Comparison of ENCODE assay signal across 32 cellular contexts in the genomic region with DNA sequence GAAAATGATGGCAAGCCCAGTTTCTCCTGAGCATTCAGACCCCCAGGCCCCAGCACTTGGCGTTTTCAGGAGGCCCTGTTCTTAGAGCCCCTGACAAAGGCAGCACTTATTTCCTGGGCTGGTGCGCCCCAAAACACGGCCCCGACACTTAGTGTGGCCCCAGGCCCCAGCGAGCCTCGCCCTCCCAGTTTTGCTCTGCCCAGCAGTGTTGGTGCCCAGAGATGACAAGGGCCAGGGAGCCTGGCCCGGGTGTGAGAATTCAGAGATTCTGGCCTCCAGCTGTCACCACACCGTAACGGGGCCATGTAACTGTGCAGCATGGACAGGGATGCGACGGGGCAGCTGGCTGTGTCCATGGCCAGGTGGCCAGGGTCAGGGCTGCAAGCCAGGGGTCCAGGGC. TPM values are rescaled to one million over a fixed set of nuclear protein-coding genes. Genes with fewer than 3 reads are reported as not detected.
"Had no signal": no experiment of that assay in that cellular context is flagged by ENCODE, and none has a peak within 500 bp of the region (broad histone marks: within the 10 kb centered on the region; RNA-seq: fewer than 3 reads in every experiment).

No MANE protein-coding gene starts in this region.

- H3K27me3 Mint-ChIP-seq: activated CD4-positive, alpha-beta T cell treated with anti-CD3 and anti-CD28 coated beads, Interleukin-2, amount 10 ng/mL, durations not matched to agents 24 days and 14 days; activated T-helper 17 cell treated with anti-CD3 and anti-CD28 coated beads, Interleukin-2, amount 50 U/mL, for 72 hours; brain had no signal

- H3K4me1 Mint-ChIP-seq: activated B cell treated with CpG ODN at 0.5 μM for 24 hours; activated CD4-positive, alpha-beta T cell treated with anti-CD3 and anti-CD28 coated beads, Interleukin-2, amount 10 ng/mL, durations not matched to agents 24 days and 14 days; activated naive CD8-positive, alpha-beta T cell treated with anti-CD3 and anti-CD28 coated beads for 36 hours; activated T-helper 17 cell treated with anti-CD3 and anti-CD28 coated beads, Interleukin-2, amount 50 U/mL, for 72 hours had no signal

- H3K27ac ChIP-seq: adrenal gland, cardiac muscle cell, VCaP had no signal

- H3K36me3 ChIP-seq: adrenal gland, cardiac muscle cell had no signal

- H3K27me3 ChIP-seq: cardiac muscle cell had no signal

- H3K4me3 Mint-ChIP-seq: activated B cell treated with CpG ODN at 0.5 μM for 24 hours; activated CD4-positive, alpha-beta memory T cell treated with anti-CD3 and anti-CD28 coated beads for 36 hours; activated CD4-positive, alpha-beta T cell treated with anti-CD3 and anti-CD28 coated beads, Interleukin-2, amount 10 ng/mL, durations not matched to agents 24 days and 14 days; activated CD8-positive, alpha-beta T cell treated with anti-CD3 and anti-CD28 coated beads for 36 hours; activated naive CD4-positive, alpha-beta T cell treated with anti-CD3 and anti-CD28 coated beads for 36 hours; activated naive CD8-positive, alpha-beta T cell treated with anti-CD3 and anti-CD28 coated beads for 36 hours; activated T-cell treated with anti-CD3 and anti-CD28 coated beads, Interleukin-2, amount 50 U/mL, for 4 hours; activated T-cell treated with anti-CD3 and anti-CD28 coated beads, Interleukin-2, amount 50 U/mL, for 72 hours; activated T-helper 1 cell treated with anti-CD3 and anti-CD28 coated beads, Interleukin-12 subunit alpha, Interleukin-12 subunit beta, Interleukin-2, Interleukin-4 antibody, amounts not matched to agents 30 ng/mL and 10 ng/mL and 1 ng/mL, durations not matched to agents 14 hours and 24 hours and 36 hours; activated T-helper 17 cell treated with anti-CD3 and anti-CD28 coated beads, Interleukin-2, amount 50 U/mL, for 72 hours; brain; T-helper 1 cell treated with Interleukin-12 subunit alpha and Interleukin-12 subunit beta and Interleukin-4 antibody, amounts not matched to agents 30 μg/mL and 1 μg/mL, for 36 hours; T-helper 2 cell treated with Interferon-gamma antibody and Interleukin-4, amounts not matched to agents 5 μg/mL and 100 μg/mL, for 36 hours had no signal

- ATAC-seq: activated CD8-positive, alpha-beta T cell treated with anti-CD3 and anti-CD28 coated beads for 36 hours; activated naive CD4-positive, alpha-beta T cell treated with anti-CD3 and anti-CD28 coated beads, Interleukin-2, amount 50 U/mL, for 72 hours; activated T-cell treated with anti-CD3 and anti-CD28 coated beads, Interleukin-2, amount 50 U/mL, for 4 hours; activated T-cell treated with anti-CD3 and anti-CD28 coated beads, Interleukin-2, amount 50 U/mL, for 72 hours; activated T-helper 17 cell treated with anti-CD3 and anti-CD28 coated beads, Interleukin-2, amount 50 U/mL, for 72 hours had no signal

- H3K9me3 Mint-ChIP-seq: activated B cell treated with CpG ODN at 0.5 μM for 24 hours; activated CD4-positive, alpha-beta memory T cell treated with anti-CD3 and anti-CD28 coated beads for 36 hours; activated CD4-positive, alpha-beta T cell treated with anti-CD3 and anti-CD28 coated beads, Interleukin-2, amount 10 ng/mL, durations not matched to agents 24 days and 14 days; activated CD8-positive, alpha-beta T cell treated with anti-CD3 and anti-CD28 coated beads for 36 hours; activated naive CD4-positive, alpha-beta T cell treated with anti-CD3 and anti-CD28 coated beads for 36 hours; activated naive CD4-positive, alpha-beta T cell treated with anti-CD3 and anti-CD28 coated beads, Interleukin-2, amount 50 U/mL, for 72 hours; activated naive CD8-positive, alpha-beta T cell treated with anti-CD3 and anti-CD28 coated beads for 36 hours; activated T-cell treated with anti-CD3 and anti-CD28 coated beads, Interleukin-2, amount 50 U/mL, for 4 hours; activated T-cell treated with anti-CD3 and anti-CD28 coated beads, Interleukin-2, amount 50 U/mL, for 72 hours; activated T-helper 1 cell treated with anti-CD3 and anti-CD28 coated beads, Interleukin-12 subunit alpha, Interleukin-12 subunit beta, Interleukin-2, Interleukin-4 antibody, amounts not matched to agents 30 ng/mL and 10 ng/mL and 1 ng/mL, durations not matched to agents 14 hours and 24 hours and 36 hours; activated T-helper 17 cell treated with anti-CD3 and anti-CD28 coated beads, Interleukin-2, amount 50 U/mL, for 72 hours; brain; T-helper 1 cell treated with Interleukin-12 subunit alpha and Interleukin-12 subunit beta and Interleukin-4 antibody, amounts not matched to agents 30 μg/mL and 1 μg/mL, for 36 hours; T-helper 2 cell treated with Interferon-gamma antibody and Interleukin-4, amounts not matched to agents 5 μg/mL and 100 μg/mL, for 36 hours had no signal

- H3K4me3 ChIP-seq: adrenal gland, cardiac muscle cell had no signal

- H3K36me3 Mint-ChIP-seq: activated CD4-positive, alpha-beta memory T cell treated with anti-CD3 and anti-CD28 coated beads for 36 hours; activated naive CD4-positive, alpha-beta T cell treated with anti-CD3 and anti-CD28 coated beads, Interleukin-2, amount 50 U/mL, for 72 hours; activated naive CD8-positive, alpha-beta T cell treated with anti-CD3 and anti-CD28 coated beads for 36 hours; brain had no signal

- H3K9me3 ChIP-seq: adrenal gland had no signal

- DNase-seq: activated B cell treated with CpG ODN at 0.5 μM for 24 hours; activated CD4-positive, alpha-beta memory T cell treated with anti-CD3 and anti-CD28 coated beads for 36 hours; activated CD4-positive, alpha-beta T cell treated with anti-CD3 and anti-CD28 coated beads for 4 hours; activated CD4-positive, alpha-beta T cell treated with anti-CD3 and anti-CD28 coated beads, Interleukin-2, amount 10 ng/mL, durations not matched to agents 24 days and 14 days; activated CD4-positive, alpha-beta T cell treated with anti-CD3 and anti-CD28 coated beads, Interleukin-2, amount 50 U/mL, for 1 hour; activated CD4-positive, alpha-beta T cell treated with anti-CD3 and anti-CD28 coated beads, Interleukin-2, amount 50 U/mL, for 4 hours; activated CD4-positive, CD25-positive, alpha-beta regulatory T cell treated with anti-CD3 and anti-CD28 coated beads, Interleukin-2, amount 50 U/mL, for 72 hours; activated CD8-positive, alpha-beta memory T cell treated with anti-CD3 and anti-CD28 coated beads, Interleukin-2, amount 50 U/mL, for 4 hours; activated CD8-positive, alpha-beta T cell treated with anti-CD3 and anti-CD28 coated beads for 36 hours; activated effector memory CD4-positive, alpha-beta T cell treated with anti-CD3 and anti-CD28 coated beads, Interleukin-2, amount 50 U/mL, for 16 hours; activated gamma-delta T cell treated with Interleukin-2 at 50 U/mL for 16 hours; activated naive CD4-positive, alpha-beta T cell; activated naive CD4-positive, alpha-beta T cell treated with anti-CD3 and anti-CD28 coated beads for 36 hours; activated naive CD4-positive, alpha-beta T cell treated with anti-CD3 and anti-CD28 coated beads, Interleukin-2, amount 50 U/mL, for 16 hours; activated naive CD8-positive, alpha-beta T cell treated with anti-CD3 and anti-CD28 coated beads for 36 hours; activated T-cell treated with anti-CD3 and anti-CD28 coated beads for 4 hours; activated T-cell treated with anti-CD3 and anti-CD28 coated beads, Interleukin-2, amount 50 U/mL, for 1 hour; activated T-cell treated with anti-CD3 and anti-CD28 coated beads, Interleukin-2, amount 50 U/mL, for 4 hours; activated T-cell treated with anti-CD3 and anti-CD28 coated beads, Interleukin-2, amount 50 U/mL, for 72 hours; adrenal gland; amniotic stem cell; central memory CD4-positive, alpha-beta T cell; T-helper 2 cell; T-helper 9 cell had no signal

- H3K4me1 ChIP-seq: adrenal gland had no signal

- H3K27ac Mint-ChIP-seq: activated B cell treated with CpG ODN at 0.5 μM for 24 hours; activated CD4-positive, alpha-beta memory T cell treated with anti-CD3 and anti-CD28 coated beads for 36 hours; activated CD4-positive, alpha-beta T cell treated with anti-CD3 and anti-CD28 coated beads, Interleukin-2, amount 10 ng/mL, durations not matched to agents 24 days and 14 days; activated CD8-positive, alpha-beta T cell treated with anti-CD3 and anti-CD28 coated beads for 36 hours; activated naive CD4-positive, alpha-beta T cell treated with anti-CD3 and anti-CD28 coated beads for 36 hours; activated naive CD4-positive, alpha-beta T cell treated with anti-CD3 and anti-CD28 coated beads, Interleukin-2, amount 50 U/mL, for 72 hours; activated naive CD8-positive, alpha-beta T cell treated with anti-CD3 and anti-CD28 coated beads for 36 hours; activated T-cell treated with anti-CD3 and anti-CD28 coated beads, Interleukin-2, amount 50 U/mL, for 72 hours; activated T-helper 1 cell treated with anti-CD3 and anti-CD28 coated beads, Interleukin-12 subunit alpha, Interleukin-12 subunit beta, Interleukin-2, Interleukin-4 antibody, amounts not matched to agents 30 ng/mL and 10 ng/mL and 1 ng/mL, durations not matched to agents 14 hours and 24 hours and 36 hours; activated T-helper 17 cell treated with anti-CD3 and anti-CD28 coated beads, Interleukin-2, amount 50 U/mL, for 72 hours; T-helper 1 cell treated with Interleukin-12 subunit alpha and Interleukin-12 subunit beta and Interleukin-4 antibody, amounts not matched to agents 30 μg/mL and 1 μg/mL, for 36 hours; T-helper 2 cell treated with Interferon-gamma antibody and Interleukin-4, amounts not matched to agents 5 μg/mL and 100 μg/mL, for 36 hours had no signal

RNA-seq across cellular contexts. Expression of a gene that starts 18.0 kb away (rescaled TPM):
- total RNA-seq: activated B cell treated with CpG ODN at 0.5 μM for 24 hours; activated CD4-positive, alpha-beta T cell treated with anti-CD3 and anti-CD28 coated beads, Interleukin-2, amount 10 ng/mL, durations not matched to agents 24 days and 14 days; activated CD8-positive, alpha-beta T cell treated with anti-CD3 and anti-CD28 coated beads for 36 hours; activated T-helper 1 cell treated with anti-CD3 and anti-CD28 coated beads, Interleukin-12 subunit alpha, Interleukin-12 subunit beta, Interleukin-2, Interleukin-4 antibody, amounts not matched to agents 30 ng/mL and 10 ng/mL and 1 ng/mL, durations not matched to agents 14 hours and 24 hours and 36 hours had no signal
